Comparison of ENCODE assay signal across 2 cellular contexts in genomic region chr2:231129216-231129615, GRCh38.
TF ChIP-seq lines count a peak whose summit lies in the region.

No MANE protein-coding gene starts in this region.

TF ChIP-seq in A549, 52 proteins besides CTCF, POLR2A, EP300 and RAD21 (continued from another document):
- TF ChIP-seq MAFK (IDR thresholded peaks at IDR 0.05; ENCODE audit: partially characterized antibody) (peak; percentile 90), POLR2AphosphoS2 (conservative IDR thresholded peaks at IDR 0.05; ENCODE audit: low read length) (no peak), RCOR1 (IDR thresholded peaks at IDR 0.05; ENCODE audit: low read depth, low read length) (no peak)

TF ChIP-seq in IMR-90, 13 proteins besides CTCF, POLR2A, EP300 and RAD21 (continued from another document):
- no peak for TF ChIP-seq USF2 (IDR thresholded peaks at IDR 0.05; ENCODE audit: low read depth, low read length)
